22 cellular contexts compared by ENCODE assay signal in genomic region chr1:44507490-44508396, GRCh38.
DNase-seq lines count a peak whose midpoint lies in the region; ATAC-seq and TF ChIP-seq lines count a peak whose summit lies in the region.
"Had no signal": no experiment of that assay in that cellular context is flagged by ENCODE, and none has a peak within 500 bp of the region (broad histone marks: within the 10 kb centered on the region; RNA-seq: fewer than 3 reads in every experiment).

No MANE protein-coding gene starts in this region.

- 0 out of 2 replicates have a peak overlapping the region, but pooled peaks have one; percentile 28 for H3K4me3 ChIP-seq in HUES6 (ENCODE audit: low read depth, low read length)
- H3K4me3 ChIP-seq: pancreas, SK-N-MC, upper lobe of right lung had no signal

- peaks cover 41% of the 10 kb centered on the region for H3K27me3 ChIP-seq in HUES6 (ENCODE audit: control insufficient read depth, insufficient read depth, low read length)
- H3K27me3 ChIP-seq: pancreas, upper lobe of right lung had no signal

- ATAC-seq in sciatic nerve (peak; percentile 62), omental fat pad (ENCODE audit: low FRiP score) (no peak), HG02981 (IDR thresholded peaks at IDR 0.05; ENCODE audit: unreplicated experiment) (no peak)
- ATAC-seq in activated T-cell treated with anti-CD3 and anti-CD28 coated beads, Interleukin-2, amount 50 U/mL, for 72 hours (replicated peaks in 1 of 2), result no peak
- ATAC-seq: activated CD8-positive, alpha-beta T cell treated with anti-CD3 and anti-CD28 coated beads for 36 hours; pancreas; stimulated activated naive B cell treated with anti-CD40 and anti-IgM and Interleukin-4, amounts not matched to agents 10 μg/mL and 1 μg/mL and 100 μg/mL, for 72 hours; upper lobe of right lung had no signal

- intact Hi-C loops in sciatic nerve (cut with DNase I), result no loop called here

- no peak overlapping the region for H3K9ac ChIP-seq in HUES6 (ENCODE audit: low read length)

- H3K9me3 Mint-ChIP-seq in activated T-cell treated with anti-CD3 and anti-CD28 coated beads, Interleukin-2, amount 50 U/mL, for 72 hours, result no peaks in the 10 kb centered on the region
- H3K9me3 Mint-ChIP-seq: activated CD8-positive, alpha-beta T cell treated with anti-CD3 and anti-CD28 coated beads for 36 hours; brain; stimulated activated naive B cell treated with anti-CD40 and anti-IgM and Interleukin-4, amounts not matched to agents 10 μg/mL and 1 μg/mL and 100 μg/mL, for 72 hours had no signal

- no peaks in the 10 kb centered on the region for H3K36me3 ChIP-seq in HUES6 (ENCODE audit: control insufficient read depth, insufficient read depth, low read length)
- H3K36me3 ChIP-seq: pancreas, upper lobe of right lung had no signal

- H3K4me1 Mint-ChIP-seq in activated T-cell treated with anti-CD3 and anti-CD28 coated beads, Interleukin-2, amount 50 U/mL, for 72 hours (ENCODE audit: low read depth), result peaks cover 24% of the 10 kb centered on the region

- no peak overlapping the region for H3K4me3 Mint-ChIP-seq in activated T-cell treated with anti-CD3 and anti-CD28 coated beads, Interleukin-2, amount 50 U/mL, for 72 hours
- H3K4me3 Mint-ChIP-seq: activated CD8-positive, alpha-beta T cell treated with anti-CD3 and anti-CD28 coated beads for 36 hours; B cell; stimulated activated naive B cell treated with anti-CD40 and anti-IgM and Interleukin-4, amounts not matched to agents 10 μg/mL and 1 μg/mL and 100 μg/mL, for 72 hours had no signal

- peak; percentile 59 for DNase-seq in left kidney (ENCODE audit: low read depth, low spot score)
- DNase-seq in sciatic nerve (ENCODE audit: low spot score), result no peak
- no peak for DNase-seq in omental fat pad (ENCODE audit: low spot score)
- no peak for DNase-seq in activated T-cell treated with anti-CD3 and anti-CD28 coated beads, Interleukin-2, amount 50 U/mL, for 72 hours
- DNase-seq in NCI-H187 (lab: John Stamatoyannopoulos, UW), result no peak
- DNase-seq: activated CD8-positive, alpha-beta T cell treated with anti-CD3 and anti-CD28 coated beads for 36 hours; activated naive CD4-positive, alpha-beta T cell treated with anti-CD3 and anti-CD28 coated beads, Interleukin-2, amount 50 U/mL, for 16 hours; activated T-cell treated with anti-CD3 and anti-CD28 coated beads, Interleukin-2, amount 50 U/mL, for 1 hour; cortex of kidney; GOT3; NCI-H1436 treated with DMSO at 0.1 percent for 48 hours; NCI-H226; pancreas; stimulated activated naive B cell treated with anti-CD40 and anti-IgM and Interleukin-4, amounts not matched to agents 10 μg/mL and 1 μg/mL and 100 μg/mL, for 72 hours; T-helper 9 cell; upper lobe of right lung had no signal

- H3K27ac Mint-ChIP-seq in activated T-cell treated with anti-CD3 and anti-CD28 coated beads, Interleukin-2, amount 50 U/mL, for 72 hours, result no peak overlapping the region
- H3K27ac Mint-ChIP-seq: activated CD8-positive, alpha-beta T cell treated with anti-CD3 and anti-CD28 coated beads for 36 hours; B cell; brain; stimulated activated naive B cell treated with anti-CD40 and anti-IgM and Interleukin-4, amounts not matched to agents 10 μg/mL and 1 μg/mL and 100 μg/mL, for 72 hours had no signal

- TF ChIP-seq CTCF in omental fat pad (IDR thresholded peaks at IDR 0.05), result no peak

- H3K4me1 ChIP-seq in HUES6 (ENCODE audit: control insufficient read depth, insufficient read depth, low read length), result peaks cover 55% of the 10 kb centered on the region
- H3K4me1 ChIP-seq: pancreas, upper lobe of right lung had no signal

- no peaks in the 10 kb centered on the region for H3K9me3 ChIP-seq in HUES6 (ENCODE audit: control insufficient read depth, insufficient read depth, low read depth, low read length)
- H3K9me3 ChIP-seq: pancreas, upper lobe of right lung had no signal

- H3K27ac ChIP-seq in HUES6 (ENCODE audit: low read depth, low read length) (no peak overlapping the region), cingulate gyrus (ENCODE audit: low read depth, low read length) (peak overlapping the region; percentile 97)
- H3K27ac ChIP-seq: pancreas, SK-N-MC, upper lobe of right lung had no signal

- no peaks in the 10 kb centered on the region for H3K36me3 Mint-ChIP-seq in activated T-cell treated with anti-CD3 and anti-CD28 coated beads, Interleukin-2, amount 50 U/mL, for 72 hours (ENCODE audit: insufficient read depth in 2 of 2)
- H3K36me3 Mint-ChIP-seq: brain; stimulated activated naive B cell treated with anti-CD40 and anti-IgM and Interleukin-4, amounts not matched to agents 10 μg/mL and 1 μg/mL and 100 μg/mL, for 72 hours had no signal

- peaks cover 16% of the 10 kb centered on the region for H3K27me3 Mint-ChIP-seq in activated T-cell treated with anti-CD3 and anti-CD28 coated beads, Interleukin-2, amount 50 U/mL, for 72 hours (ENCODE audit: low read depth)
